ENCODE assay signal across 8 cellular contexts in genomic region chr1:182149411-182149965, GRCh38.
DNase-seq lines count a peak whose midpoint lies in the region; ATAC-seq and TF ChIP-seq lines count a peak whose summit lies in the region.

No MANE protein-coding gene starts in this region.

- no peaks in the 10 kb centered on the region for H3K9me3 Mint-ChIP-seq in activated T-cell treated with anti-CD3 and anti-CD28 coated beads, Interleukin-2, amount 50 U/mL, for 24 hours
- H3K9me3 Mint-ChIP-seq in activated CD8-positive, alpha-beta T cell treated with anti-CD3 and anti-CD28 coated beads, Interleukin-2, amount 10 ng/mL, durations not matched to agents 7 days and 5 days (ENCODE audit: insufficient read depth), result no peaks in the 10 kb centered on the region

- no peaks in the 10 kb centered on the region for H3K9me3 ChIP-seq in hepatocyte (ENCODE audit: low read depth)
- H3K9me3 ChIP-seq in thoracic aorta, result no peaks in the 10 kb centered on the region

- H3K27ac Mint-ChIP-seq in activated T-cell treated with anti-CD3 and anti-CD28 coated beads, Interleukin-2, amount 50 U/mL, for 24 hours, result peak overlapping the region; percentile 42
- peak overlapping the region; percentile 75 for H3K27ac Mint-ChIP-seq in activated CD8-positive, alpha-beta T cell treated with anti-CD3 and anti-CD28 coated beads, Interleukin-2, amount 10 ng/mL, durations not matched to agents 7 days and 5 days

- H3K4me1 ChIP-seq in hepatocyte (ENCODE audit: insufficient read depth) (peaks cover 12% of the 10 kb centered on the region), thoracic aorta (ENCODE audit: control insufficient read depth in 1 of 2, low read depth in 2 of 2) (peaks cover 8% of the 10 kb centered on the region in 2 donors)

- TF ChIP-seq CTCF in hepatocyte (IDR thresholded peaks at IDR 0.05; ENCODE audit: poor library complexity) (no peak), thoracic aorta (IDR thresholded peaks at IDR 0.05) (no peak)

- CTCF ChIA-PET in activated CD8-positive, alpha-beta T cell treated with anti-CD3 and anti-CD28 coated beads, Interleukin-2, amount 10 ng/mL, durations not matched to agents 7 days and 5 days (lab: Charles Lee), result interaction anchor here (0.9 to 13.1 kb wide), 6 partner anchors 62 to 247 kb away, joined by 3 to 401 read pairs (median 4); partner anchors contain the start of genes GLUL and TEDDM1

- no peak overlapping the region for H3K4me3 ChIP-seq in hepatocyte
- H3K4me3 ChIP-seq in thoracic aorta, result no peak overlapping the region

- H3K27ac ChIP-seq in hepatocyte (peak overlapping the region; percentile 50), thoracic aorta (peak overlapping the region in 1 of 2 donors; percentile 9)

- H2AFZ ChIP-seq in hepatocyte, result no peak overlapping the region

- no peaks in the 10 kb centered on the region for H4K20me1 ChIP-seq in hepatocyte (ENCODE audit: insufficient read depth, poor library complexity, severe bottlenecking)

- no peaks in the 10 kb centered on the region for H3K27me3 Mint-ChIP-seq in activated T-cell treated with anti-CD3 and anti-CD28 coated beads, Interleukin-2, amount 50 U/mL, for 24 hours
- no peaks in the 10 kb centered on the region for H3K27me3 Mint-ChIP-seq in activated CD8-positive, alpha-beta T cell treated with anti-CD3 and anti-CD28 coated beads, Interleukin-2, amount 10 ng/mL, durations not matched to agents 7 days and 5 days (ENCODE audit: low read depth)

- H3K27me3 ChIP-seq in hepatocyte (no peaks in the 10 kb centered on the region), thoracic aorta (replicated peaks; ENCODE audit: insufficient read depth) (no peaks in the 10 kb centered on the region)

- H3K4me1 Mint-ChIP-seq in activated T-cell treated with anti-CD3 and anti-CD28 coated beads, Interleukin-2, amount 50 U/mL, for 24 hours (ENCODE audit: low read depth), result peaks cover 18% of the 10 kb centered on the region
- peaks cover 46% of the 10 kb centered on the region for H3K4me1 Mint-ChIP-seq in activated CD8-positive, alpha-beta T cell treated with anti-CD3 and anti-CD28 coated beads, Interleukin-2, amount 10 ng/mL, durations not matched to agents 7 days and 5 days (ENCODE audit: low read depth)

- H3K4me2 ChIP-seq in hepatocyte, result no peak overlapping the region

- no peaks in the 10 kb centered on the region for H3K36me3 Mint-ChIP-seq in activated T-cell treated with anti-CD3 and anti-CD28 coated beads, Interleukin-2, amount 50 U/mL, for 24 hours (ENCODE audit: low read depth)
- no peaks in the 10 kb centered on the region for H3K36me3 Mint-ChIP-seq in activated CD8-positive, alpha-beta T cell treated with anti-CD3 and anti-CD28 coated beads, Interleukin-2, amount 10 ng/mL, durations not matched to agents 7 days and 5 days (ENCODE audit: low read depth)

- H3K4me3 Mint-ChIP-seq in activated T-cell treated with anti-CD3 and anti-CD28 coated beads, Interleukin-2, amount 50 U/mL, for 24 hours, result no peak overlapping the region
- H3K4me3 Mint-ChIP-seq in activated CD8-positive, alpha-beta T cell treated with anti-CD3 and anti-CD28 coated beads, Interleukin-2, amount 10 ng/mL, durations not matched to agents 7 days and 5 days, result no peak overlapping the region

- no peaks in the 10 kb centered on the region for H3K79me2 ChIP-seq in hepatocyte

- POLR2A ChIA-PET in activated CD8-positive, alpha-beta T cell treated with anti-CD3 and anti-CD28 coated beads, Interleukin-2, amount 10 ng/mL, durations not matched to agents 7 days and 5 days (lab: Charles Lee), result no interaction called here

- H3K9me2 ChIP-seq in hepatocyte (replicated peaks; ENCODE audit: insufficient read depth), result no peaks in the 10 kb centered on the region

- WGBS in hepatocyte (ENCODE audit: low lambda C conversion rate, missing lambda C conversion rate), result 83% methylated on average over 6 of the region's 6 CpGs

- DNase-seq in activated T-cell treated with anti-CD3 and anti-CD28 coated beads, Interleukin-2, amount 50 U/mL, for 24 hours, result no peak
- no peak for DNase-seq in activated T-cell treated with anti-CD3 and anti-CD28 coated beads, Interleukin-2, amount 50 U/mL, for 48 hours
- DNase-seq in activated CD8-positive, alpha-beta T cell treated with anti-CD3 and anti-CD28 coated beads, Interleukin-2, amount 10 ng/mL, durations not matched to agents 7 days and 5 days, result peak; percentile 62
- peak; percentile 59 for DNase-seq in hepatocyte (ENCODE audit: low spot score)
- peak; percentile 25 for DNase-seq in thoracic aorta (ENCODE audit: low spot score)
- no peak for DNase-seq in iPS-NIHi11 (ENCODE audit: low spot score)
- no peak for DNase-seq in COLO829 (ENCODE audit: low spot score)

- peak; percentile 91 for ATAC-seq in activated CD8-positive, alpha-beta T cell treated with anti-CD3 and anti-CD28 coated beads, Interleukin-2, amount 10 ng/mL, durations not matched to agents 7 days and 5 days
- ATAC-seq in thoracic aorta (ENCODE audit: insufficient number of reproducible peaks, low FRiP score, low read depth) (no peak), HG02973 (IDR thresholded peaks at IDR 0.05; ENCODE audit: unreplicated experiment) (no peak)

- no peaks in the 10 kb centered on the region for H3K36me3 ChIP-seq in hepatocyte (replicated peaks; ENCODE audit: insufficient read depth, low read depth)
- no peaks in the 10 kb centered on the region for H3K36me3 ChIP-seq in thoracic aorta

Comparison
In these comparisons a context has a peak if more than half of its experiments do, and no peak if none do; other contexts are left out.
1. DNase-seq: peak in activated CD8-positive, alpha-beta T cell treated with anti-CD3 and anti-CD28 coated beads, Interleukin-2, amount 10 ng/mL, durations not matched to agents 7 days and 5 days (single experiment), hepatocyte (single experiment) and thoracic aorta (single experiment); none in activated T-cell treated with anti-CD3 and anti-CD28 coated beads, Interleukin-2, amount 50 U/mL, for 24 hours (single experiment), activated T-cell treated with anti-CD3 and anti-CD28 coated beads, Interleukin-2, amount 50 U/mL, for 48 hours (0 of 2), iPS-NIHi11 (single experiment) and COLO829 (single experiment).